Comparison of ENCODE assay signal across 4 cellular contexts in the genomic region with DNA sequence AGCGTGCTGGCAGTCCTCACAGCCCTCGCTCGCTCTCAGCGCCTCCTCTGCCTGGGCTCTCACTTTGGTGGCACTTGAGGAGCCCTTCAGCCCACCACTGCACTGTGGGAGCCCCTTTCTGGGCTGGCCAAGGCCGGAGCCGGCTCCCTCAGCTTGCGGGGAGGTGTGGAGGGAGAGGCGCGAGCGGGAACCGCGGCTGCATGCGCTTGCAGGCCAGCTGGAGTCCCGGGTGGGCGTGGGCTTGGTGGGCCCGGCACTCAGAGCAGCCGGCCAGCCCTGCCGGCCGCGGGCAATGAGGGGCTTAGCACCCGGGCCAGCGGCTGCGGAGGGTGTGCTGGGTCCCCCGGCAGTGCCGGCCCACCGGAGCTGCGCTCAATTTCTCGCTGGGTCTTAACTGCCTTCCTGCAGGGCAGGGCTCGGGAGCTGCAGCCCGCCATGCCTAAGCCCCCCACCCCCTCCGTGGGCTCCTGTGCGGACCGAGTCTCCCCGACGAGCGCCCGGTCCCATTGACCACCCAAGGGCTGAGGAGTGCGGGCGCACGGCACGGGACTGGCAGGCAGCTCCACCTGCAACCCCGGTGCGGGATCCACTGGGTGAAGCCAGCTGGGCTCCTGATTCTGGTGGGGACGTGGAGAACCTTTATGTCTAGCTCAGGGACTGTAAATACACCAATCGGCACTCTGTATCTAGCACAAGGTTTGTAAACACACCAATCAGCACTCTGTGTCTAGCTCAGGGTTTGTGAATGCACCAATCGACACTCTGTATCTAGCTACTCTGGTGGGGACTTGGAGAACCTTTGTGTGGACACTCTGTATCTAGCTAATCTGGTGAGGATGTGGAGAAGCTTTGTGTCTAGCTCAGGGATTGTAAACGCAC. TPM values are rescaled to one million over a fixed set of nuclear protein-coding genes. Genes with fewer than 3 reads are reported as not detected.
"Had no signal": no experiment of that assay in that cellular context is flagged by ENCODE, and none has a peak within 500 bp of the region (broad histone marks: within the 10 kb centered on the region; RNA-seq: fewer than 3 reads in every experiment).

No MANE protein-coding gene starts in this region.

RNA-seq across cellular contexts. Expression of gene PDIA2, which starts 58.4 kb away (rescaled TPM):
- total RNA-seq: kidney epithelial cell, mononuclear cell, osteoblast, vagina had no signal
